Comparison of ENCODE assay signal across 21 cellular contexts in the genomic region with DNA sequence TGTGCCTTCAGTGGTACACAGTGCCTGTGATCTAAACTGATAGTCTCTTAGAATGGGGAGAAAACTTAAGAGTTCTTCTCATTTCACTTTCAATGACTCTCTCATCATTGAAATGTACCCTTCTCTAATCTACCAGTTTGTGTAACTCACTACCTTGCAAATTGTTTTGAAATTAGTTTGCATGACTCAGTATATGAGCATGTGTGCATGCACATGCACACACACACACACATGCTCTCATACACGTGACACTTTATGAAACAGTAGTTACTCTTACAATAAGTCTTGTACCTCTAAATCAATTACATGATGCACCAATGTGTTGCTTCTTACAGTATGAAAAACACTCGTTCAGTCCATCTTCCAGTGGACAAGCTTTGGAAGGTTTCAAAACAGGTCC. TPM values are rescaled to one million over a fixed set of nuclear protein-coding genes. Genes with fewer than 3 reads are reported as not detected.
A peak's percentile ranks its signal among the peaks of the same experiment; 100 is the strongest.
DNase-seq lines count a peak whose midpoint lies in the region; ATAC-seq, FAIRE-seq and TF ChIP-seq lines count a peak whose summit lies in the region.
"Had no signal": no experiment of that assay in that cellular context is flagged by ENCODE, and none has a peak within 500 bp of the region (broad histone marks: within the 10 kb centered on the region; RNA-seq: fewer than 3 reads in every experiment).

No MANE protein-coding gene starts in this region.

- TF ChIP-seq CTCF in HFFc6 (IDR thresholded peaks at IDR 0.05) (no peak), GM20000 (IDR thresholded peaks at IDR 0.05; ENCODE audit: extremely low read depth, missing control alignments) (no peak), D721Med (IDR thresholded peaks at IDR 0.05; ENCODE audit: insufficient read depth, missing control alignments) (no peak)

- H3K27ac Mint-ChIP-seq in HFFc6: peak overlapping the region; percentile 75
- no peak overlapping the region for H3K27ac Mint-ChIP-seq in activated T-helper 17 cell treated with anti-CD3 and anti-CD28 coated beads, Interleukin-2, amount 50 U/mL, for 72 hours
- H3K27ac Mint-ChIP-seq: activated naive CD8-positive, alpha-beta T cell; CD14-positive monocyte; natural killer cell had no signal

- peaks cover 31% of the 10 kb centered on the region for H3K36me3 Mint-ChIP-seq in HFFc6 (ENCODE audit: low read depth)
- no peaks in the 10 kb centered on the region for H3K36me3 Mint-ChIP-seq in activated T-helper 17 cell treated with anti-CD3 and anti-CD28 coated beads, Interleukin-2, amount 50 U/mL, for 72 hours (ENCODE audit: low read depth)
- H3K36me3 Mint-ChIP-seq: CD14-positive monocyte had no signal

- no peaks in the 10 kb centered on the region; the same call in 1 of the 2 replicates for H3K27me3 Mint-ChIP-seq in HFFc6 (ENCODE audit: insufficient read depth)
- peaks cover 4% of the 10 kb centered on the region for H3K27me3 Mint-ChIP-seq in activated T-helper 17 cell treated with anti-CD3 and anti-CD28 coated beads, Interleukin-2, amount 50 U/mL, for 72 hours

- peak overlapping the region; percentile 32; the same call in 1 of the 2 replicates for H3K4me3 Mint-ChIP-seq in HFFc6
- no peak overlapping the region for H3K4me3 Mint-ChIP-seq in activated T-helper 17 cell treated with anti-CD3 and anti-CD28 coated beads, Interleukin-2, amount 50 U/mL, for 72 hours
- H3K4me3 Mint-ChIP-seq: activated naive CD8-positive, alpha-beta T cell; CD14-positive monocyte; natural killer cell had no signal

- no peak for FAIRE-seq in D721Med (lab: Jason Lieb, UNC)
- FAIRE-seq: A549, frontal cortex had no signal

- H3K9me3 Mint-ChIP-seq in HFFc6: peaks cover 18% of the 10 kb centered on the region; the same call in 1 of the 2 replicates
- H3K9me3 Mint-ChIP-seq in activated T-helper 17 cell treated with anti-CD3 and anti-CD28 coated beads, Interleukin-2, amount 50 U/mL, for 72 hours: peaks cover 16% of the 10 kb centered on the region

- peaks cover 40% of the 10 kb centered on the region for H3K4me1 Mint-ChIP-seq in HFFc6 (ENCODE audit: low read depth)
- no peaks in the 10 kb centered on the region for H3K4me1 Mint-ChIP-seq in activated T-helper 17 cell treated with anti-CD3 and anti-CD28 coated beads, Interleukin-2, amount 50 U/mL, for 72 hours
- H3K4me1 Mint-ChIP-seq: CD14-positive monocyte, natural killer cell had no signal

- peak; percentile 29 for ATAC-seq in activated T-helper 17 cell treated with anti-CD3 and anti-CD28 coated beads, Interleukin-2, amount 50 U/mL, for 72 hours (replicated peaks)
- ATAC-seq in GM18870 (IDR thresholded peaks at IDR 0.05; ENCODE audit: unreplicated experiment): no peak
- ATAC-seq: A549; activated CD4-positive, CD25-positive, alpha-beta regulatory T cell treated with anti-CD3 and anti-CD28 coated beads, Interleukin-2, amount 50 U/mL, for 24 hours; body of pancreas; natural killer cell had no signal

- DNase-seq in AG08395 (ENCODE audit: low spot score) (peak; percentile 35), HFFc6 (peak; percentile 56), iris pigment epithelial cell (ENCODE audit: low read depth) (peak; percentile 17), GM20000 (ENCODE audit: low spot score) (no peak), D721Med (ENCODE audit: insufficient read length, low spot score) (no peak), superior temporal gyrus (ENCODE audit: extremely low spot score) (no peak)
- DNase-seq: body of pancreas; colonic mucosa; DMS 273 treated with DMSO at 0.1 percent for 48 hours; hypothalamus; natural killer cell; NCI-H1694 treated with DMSO at 0.1 percent for 48 hours; NCI-H446; stimulated activated CD4-positive, alpha-beta T cell treated with anti-CD3 and anti-CD28 coated beads, Interleukin-4, amount 100 ng/mL, for 24 hours had no signal

RNA-seq across cellular contexts. Expression of a gene that starts 10.6 kb away (rescaled TPM):
- total RNA-seq in HFFc6 (2021; fragmentation: NEBNext Ultra II Directional; extraction: Animal tissue kit (Norgen Biotek cat#: 25700)): 10 to 100 TPM; 18.3 to 91.5 (median 23.2) TPM
- not detected for total RNA-seq in activated T-helper 17 cell treated with anti-CD3 and anti-CD28 coated beads, Interleukin-2, amount 50 U/mL, for 72 hours
- total RNA-seq: natural killer cell had no signal

Comparison
In these comparisons a context has a peak if more than half of its experiments do, and no peak if none do; other contexts are left out.
1. DNase-seq: peak in AG08395 (single experiment), HFFc6 (single experiment) and iris pigment epithelial cell (single experiment); none in GM20000 (single experiment), D721Med (single experiment) and superior temporal gyrus (single experiment).
2. RNA of a gene that starts 10.6 kb away (total RNA-seq): 18.3 to 91.5 TPM in HFFc6; not detected in activated T-helper 17 cell treated with anti-CD3 and anti-CD28 coated beads, Interleukin-2, amount 50 U/mL, for 72 hours; every median in the first group is over 10 times any median in the second.